1 cellular context compared by ENCODE assay signal in the genomic region with DNA sequence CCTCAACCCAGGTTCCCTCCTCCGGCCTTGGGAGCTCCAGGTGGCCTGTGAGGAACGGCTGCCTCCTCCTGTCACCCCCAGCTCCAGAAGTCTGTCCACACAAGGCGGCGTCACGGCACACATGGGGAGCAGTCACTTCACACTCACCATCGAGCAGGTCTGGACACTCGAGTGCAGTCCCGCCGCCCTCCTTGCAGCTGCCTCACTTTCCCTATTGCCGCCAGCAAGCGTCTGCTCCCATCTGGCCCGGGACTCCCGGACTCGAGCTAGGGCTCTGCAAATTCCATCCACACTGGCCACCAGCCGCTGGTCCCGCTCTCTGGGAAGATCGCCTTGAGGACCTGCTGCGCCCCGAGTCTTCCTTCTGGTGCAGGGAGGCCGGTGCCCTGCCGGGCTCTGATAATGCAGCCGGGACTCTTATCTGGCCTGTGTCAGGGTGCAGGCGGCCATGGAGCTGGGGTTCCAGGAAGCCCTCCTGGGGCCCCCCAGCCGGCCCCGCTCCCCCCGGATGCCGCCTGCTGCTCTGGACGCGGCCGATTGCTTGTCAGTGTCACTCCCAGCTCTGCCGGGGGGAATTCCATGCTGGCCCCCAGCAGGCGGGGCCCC.
TF ChIP-seq lines count a peak whose summit lies in the region.

A gene with protein sequence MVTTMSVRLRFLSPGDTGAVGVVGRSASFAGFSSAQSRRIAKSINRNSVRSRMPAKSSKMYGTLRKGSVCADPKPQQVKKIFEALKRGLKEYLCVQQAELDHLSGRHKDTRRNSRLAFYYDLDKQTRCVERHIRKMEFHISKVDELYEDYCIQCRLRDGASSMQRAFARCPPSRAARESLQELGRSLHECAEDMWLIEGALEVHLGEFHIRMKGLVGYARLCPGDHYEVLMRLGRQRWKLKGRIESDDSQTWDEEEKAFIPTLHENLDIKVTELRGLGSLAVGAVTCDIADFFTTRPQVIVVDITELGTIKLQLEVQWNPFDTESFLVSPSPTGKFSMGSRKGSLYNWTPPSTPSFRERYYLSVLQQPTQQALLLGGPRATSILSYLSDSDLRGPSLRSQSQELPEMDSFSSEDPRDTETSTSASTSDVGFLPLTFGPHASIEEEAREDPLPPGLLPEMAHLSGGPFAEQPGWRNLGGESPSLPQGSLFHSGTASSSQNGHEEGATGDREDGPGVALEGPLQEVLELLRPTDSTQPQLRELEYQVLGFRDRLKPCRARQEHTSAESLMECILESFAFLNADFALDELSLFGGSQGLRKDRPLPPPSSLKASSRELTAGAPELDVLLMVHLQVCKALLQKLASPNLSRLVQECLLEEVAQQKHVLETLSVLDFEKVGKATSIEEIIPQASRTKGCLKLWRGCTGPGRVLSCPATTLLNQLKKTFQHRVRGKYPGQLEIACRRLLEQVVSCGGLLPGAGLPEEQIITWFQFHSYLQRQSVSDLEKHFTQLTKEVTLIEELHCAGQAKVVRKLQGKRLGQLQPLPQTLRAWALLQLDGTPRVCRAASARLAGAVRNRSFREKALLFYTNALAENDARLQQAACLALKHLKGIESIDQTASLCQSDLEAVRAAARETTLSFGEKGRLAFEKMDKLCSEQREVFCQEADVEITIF (minus strand): TSS at position 564 of the 606 bp plus-strand sequence. CDS start 414 bp downstream, at position 150.

TF ChIP-seq in endothelial cell of umbilical vein, 7 proteins besides CTCF, POLR2A, EP300 and RAD21:
- TF ChIP-seq GATA2 (IDR thresholded peaks at IDR 0.05; ENCODE audit: insufficient read depth, insufficient read length, low read depth, low read length) (no peak), EZH2 (IDR thresholded peaks at IDR 0.05; ENCODE audit: borderline replicate concordance, low read depth, low read length, severe bottlenecking) (peak; percentile 76)
